Comparison of ENCODE assay signal across 1 cellular context in genomic region chr7:155953781-155954549, GRCh38.
A peak's percentile ranks its signal among the peaks of the same experiment; 100 is the strongest.
TF ChIP-seq lines count a peak whose summit lies in the region.

No MANE protein-coding gene starts in this region.

TF ChIP-seq in HepG2, 621 proteins besides CTCF, POLR2A, EP300 and RAD21 (continued from another document and continues in another):
- TF ChIP-seq, protein P1, sequence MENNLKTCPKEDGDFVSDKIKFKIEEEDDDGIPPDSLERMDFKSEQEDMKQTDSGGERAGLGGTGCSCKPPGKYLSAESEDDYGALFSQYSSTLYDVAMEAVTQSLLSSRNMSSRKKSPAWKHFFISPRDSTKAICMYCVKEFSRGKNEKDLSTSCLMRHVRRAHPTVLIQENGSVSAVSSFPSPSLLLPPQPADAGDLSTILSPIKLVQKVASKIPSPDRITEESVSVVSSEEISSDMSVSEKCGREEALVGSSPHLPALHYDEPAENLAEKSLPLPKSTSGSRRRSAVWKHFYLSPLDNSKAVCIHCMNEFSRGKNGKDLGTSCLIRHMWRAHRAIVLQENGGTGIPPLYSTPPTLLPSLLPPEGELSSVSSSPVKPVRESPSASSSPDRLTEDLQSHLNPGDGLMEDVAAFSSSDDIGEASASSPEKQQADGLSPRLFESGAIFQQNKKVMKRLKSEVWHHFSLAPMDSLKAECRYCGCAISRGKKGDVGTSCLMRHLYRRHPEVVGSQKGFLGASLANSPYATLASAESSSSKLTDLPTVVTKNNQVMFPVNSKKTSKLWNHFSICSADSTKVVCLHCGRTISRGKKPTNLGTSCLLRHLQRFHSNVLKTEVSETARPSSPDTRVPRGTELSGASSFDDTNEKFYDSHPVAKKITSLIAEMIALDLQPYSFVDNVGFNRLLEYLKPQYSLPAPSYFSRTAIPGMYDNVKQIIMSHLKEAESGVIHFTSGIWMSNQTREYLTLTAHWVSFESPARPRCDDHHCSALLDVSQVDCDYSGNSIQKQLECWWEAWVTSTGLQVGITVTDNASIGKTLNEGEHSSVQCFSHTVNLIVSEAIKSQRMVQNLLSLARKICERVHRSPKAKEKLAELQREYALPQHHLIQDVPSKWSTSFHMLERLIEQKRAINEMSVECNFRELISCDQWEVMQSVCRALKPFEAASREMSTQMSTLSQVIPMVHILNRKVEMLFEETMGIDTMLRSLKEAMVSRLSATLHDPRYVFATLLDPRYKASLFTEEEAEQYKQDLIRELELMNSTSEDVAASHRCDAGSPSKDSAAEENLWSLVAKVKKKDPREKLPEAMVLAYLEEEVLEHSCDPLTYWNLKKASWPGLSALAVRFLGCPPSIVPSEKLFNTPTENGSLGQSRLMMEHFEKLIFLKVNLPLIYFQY (CRISPR knock-in tag; IDR thresholded peaks at IDR 0.05; ENCODE audit: borderline replicate concordance): peak; percentile 48; the same call in 1 of the 2 replicates
- TF ChIP-seq IKZF5 (CRISPR knock-in tag; IDR thresholded peaks at IDR 0.05) (peak; percentile 58; the same call in 1 of the 2 replicates), ZBTB2 (CRISPR knock-in tag; IDR thresholded peaks at IDR 0.05; ENCODE audit: low read depth) (no peak), PTBP1 (IDR thresholded peaks at IDR 0.05; ENCODE audit: low read depth, low read length, poor library complexity, severe bottlenecking) (no peak), NR2F2 (IDR thresholded peaks at IDR 0.05; ENCODE audit: borderline replicate concordance, low read depth) (peak; percentile 78; the same call in 1 of the 2 replicates), ZNF784 (CRISPR knock-in tag; IDR thresholded peaks at IDR 0.05; ENCODE audit: borderline replicate concordance) (peak; percentile 79), ZNF670 (CRISPR knock-in tag; IDR thresholded peaks at IDR 0.05; ENCODE audit: borderline replicate concordance) (no peak), MXI1 (IDR thresholded peaks at IDR 0.05; ENCODE audit: borderline replicate concordance, low read depth, low read length) (no peak), ZNF121 (CRISPR knock-in tag; IDR thresholded peaks at IDR 0.05) (no peak), SIN3B (IDR thresholded peaks at IDR 0.05; ENCODE audit: low read length) (no peak), AHDC1 (CRISPR knock-in tag; IDR thresholded peaks at IDR 0.05; ENCODE audit: borderline replicate concordance) (no peak), TOPORS (CRISPR knock-in tag; IDR thresholded peaks at IDR 0.05) (peak; percentile 50; the same call in 1 of the 2 replicates), AGO1 (IDR thresholded peaks at IDR 0.05; ENCODE audit: low read depth, low read length, poor library complexity, severe bottlenecking) (no peak), SOX13 (IDR thresholded peaks at IDR 0.05) (0 out of 2 replicates have a peak, but pooled peaks have one; percentile 30), SOX13 (CRISPR knock-in tag; conservative IDR thresholded peaks at IDR 0.05 in 1 of 2, IDR thresholded peaks at IDR 0.05 in 1 of 2) (peak in 1 of 2 experiments; percentile 89; a peak in 2 of 4 replicates), ZNF598 (CRISPR knock-in tag; IDR thresholded peaks at IDR 0.05; ENCODE audit: borderline replicate concordance) (no peak), ZMYM4 (CRISPR knock-in tag; IDR thresholded peaks at IDR 0.05) (peak; percentile 54), NR2F6 (IDR thresholded peaks at IDR 0.05) (peak; percentile 77), NR2F6 (CRISPR knock-in tag; IDR thresholded peaks at IDR 0.05) (peak; percentile 69), ZNF75D (CRISPR knock-in tag; IDR thresholded peaks at IDR 0.05; ENCODE audit: borderline replicate concordance) (no peak), PITX1 (CRISPR knock-in tag; IDR thresholded peaks at IDR 0.05) (peak; percentile 92), ZNF792 (CRISPR knock-in tag; IDR thresholded peaks at IDR 0.05) (no peak), ZNF446 (CRISPR knock-in tag; IDR thresholded peaks at IDR 0.05) (no peak), RBM22 (optimal IDR thresholded peaks at IDR 0.05; ENCODE audit: low read length) (peak; percentile 29), ZNF552 (CRISPR knock-in tag; IDR thresholded peaks at IDR 0.05; ENCODE audit: borderline replicate concordance) (no peak), NFKBIZ (CRISPR knock-in tag; IDR thresholded peaks at IDR 0.05) (no peak), AGO2 (optimal IDR thresholded peaks at IDR 0.05; ENCODE audit: low read depth, low read length) (peak; percentile 84), ZNF280D (CRISPR knock-in tag; IDR thresholded peaks at IDR 0.05) (no peak), ZNF224 (CRISPR knock-in tag; IDR thresholded peaks at IDR 0.05) (no peak), NR0B2 (CRISPR knock-in tag; IDR thresholded peaks at IDR 0.05) (no peak; the same call in 1 of the 2 replicates), HNRNPUL1 (IDR thresholded peaks at IDR 0.05; ENCODE audit: low read depth, low read length) (no peak)
- TF ChIP-seq, protein P2, sequence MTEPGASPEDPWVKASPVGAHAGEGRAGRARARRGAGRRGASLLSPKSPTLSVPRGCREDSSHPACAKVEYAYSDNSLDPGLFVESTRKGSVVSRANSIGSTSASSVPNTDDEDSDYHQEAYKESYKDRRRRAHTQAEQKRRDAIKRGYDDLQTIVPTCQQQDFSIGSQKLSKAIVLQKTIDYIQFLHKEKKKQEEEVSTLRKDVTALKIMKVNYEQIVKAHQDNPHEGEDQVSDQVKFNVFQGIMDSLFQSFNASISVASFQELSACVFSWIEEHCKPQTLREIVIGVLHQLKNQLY (CRISPR knock-in tag; IDR thresholded peaks at IDR 0.05): peak; percentile 30; the same call in 1 of the 2 replicates
- TF ChIP-seq, protein P3, sequence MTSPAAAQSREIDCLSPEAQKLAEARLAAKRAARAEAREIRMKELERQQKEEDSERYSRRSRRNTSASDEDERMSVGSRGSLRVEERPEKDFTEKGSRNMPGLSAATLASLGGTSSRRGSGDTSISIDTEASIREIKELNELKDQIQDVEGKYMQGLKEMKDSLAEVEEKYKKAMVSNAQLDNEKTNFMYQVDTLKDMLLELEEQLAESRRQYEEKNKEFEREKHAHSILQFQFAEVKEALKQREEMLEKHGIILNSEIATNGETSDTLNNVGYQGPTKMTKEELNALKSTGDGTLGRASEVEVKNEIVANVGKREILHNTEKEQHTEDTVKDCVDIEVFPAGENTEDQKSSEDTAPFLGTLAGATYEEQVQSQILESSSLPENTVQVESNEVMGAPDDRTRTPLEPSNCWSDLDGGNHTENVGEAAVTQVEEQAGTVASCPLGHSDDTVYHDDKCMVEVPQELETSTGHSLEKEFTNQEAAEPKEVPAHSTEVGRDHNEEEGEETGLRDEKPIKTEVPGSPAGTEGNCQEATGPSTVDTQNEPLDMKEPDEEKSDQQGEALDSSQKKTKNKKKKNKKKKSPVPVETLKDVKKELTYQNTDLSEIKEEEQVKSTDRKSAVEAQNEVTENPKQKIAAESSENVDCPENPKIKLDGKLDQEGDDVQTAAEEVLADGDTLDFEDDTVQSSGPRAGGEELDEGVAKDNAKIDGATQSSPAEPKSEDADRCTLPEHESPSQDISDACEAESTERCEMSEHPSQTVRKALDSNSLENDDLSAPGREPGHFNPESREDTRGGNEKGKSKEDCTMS (CRISPR knock-in tag; conservative IDR thresholded peaks at IDR 0.05): no peak
- TF ChIP-seq, protein P4, sequence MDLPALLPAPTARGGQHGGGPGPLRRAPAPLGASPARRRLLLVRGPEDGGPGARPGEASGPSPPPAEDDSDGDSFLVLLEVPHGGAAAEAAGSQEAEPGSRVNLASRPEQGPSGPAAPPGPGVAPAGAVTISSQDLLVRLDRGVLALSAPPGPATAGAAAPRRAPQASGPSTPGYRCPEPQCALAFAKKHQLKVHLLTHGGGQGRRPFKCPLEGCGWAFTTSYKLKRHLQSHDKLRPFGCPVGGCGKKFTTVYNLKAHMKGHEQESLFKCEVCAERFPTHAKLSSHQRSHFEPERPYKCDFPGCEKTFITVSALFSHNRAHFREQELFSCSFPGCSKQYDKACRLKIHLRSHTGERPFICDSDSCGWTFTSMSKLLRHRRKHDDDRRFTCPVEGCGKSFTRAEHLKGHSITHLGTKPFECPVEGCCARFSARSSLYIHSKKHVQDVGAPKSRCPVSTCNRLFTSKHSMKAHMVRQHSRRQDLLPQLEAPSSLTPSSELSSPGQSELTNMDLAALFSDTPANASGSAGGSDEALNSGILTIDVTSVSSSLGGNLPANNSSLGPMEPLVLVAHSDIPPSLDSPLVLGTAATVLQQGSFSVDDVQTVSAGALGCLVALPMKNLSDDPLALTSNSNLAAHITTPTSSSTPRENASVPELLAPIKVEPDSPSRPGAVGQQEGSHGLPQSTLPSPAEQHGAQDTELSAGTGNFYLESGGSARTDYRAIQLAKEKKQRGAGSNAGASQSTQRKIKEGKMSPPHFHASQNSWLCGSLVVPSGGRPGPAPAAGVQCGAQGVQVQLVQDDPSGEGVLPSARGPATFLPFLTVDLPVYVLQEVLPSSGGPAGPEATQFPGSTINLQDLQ (CRISPR knock-in tag; IDR thresholded peaks at IDR 0.05): no peak
